8 cellular contexts compared by ENCODE assay signal in genomic region chr12:53345486-53346195, GRCh38. TPM values are rescaled to one million over a fixed set of nuclear protein-coding genes. Genes with fewer than 3 reads are reported as not detected.
DNase-seq lines count a peak whose midpoint lies in the region; ATAC-seq and TF ChIP-seq lines count a peak whose summit lies in the region.

No MANE protein-coding gene starts in this region.

- no peak for ATAC-seq in CD4-positive, CD25-positive, alpha-beta regulatory T cell (ENCODE audit: low read depth in 2 of 2)
- ATAC-seq in natural killer cell (no peak), GM21526 (IDR thresholded peaks at IDR 0.05; ENCODE audit: low FRiP score, unreplicated experiment) (no peak), HG03108 (IDR thresholded peaks at IDR 0.05; ENCODE audit: unreplicated experiment) (no peak)

- H3K4me3 Mint-ChIP-seq in CD4-positive, CD25-positive, alpha-beta regulatory T cell = peak overlapping the region; percentile 98 to 99 (median 99)
- H3K4me3 Mint-ChIP-seq in natural killer cell = peak overlapping the region; percentile 99

- peaks cover 3% of the 10 kb centered on the region for H3K27me3 Mint-ChIP-seq in CD4-positive, CD25-positive, alpha-beta regulatory T cell
- H3K27me3 Mint-ChIP-seq in natural killer cell (ENCODE audit: low read depth in 2 of 2) = peaks cover 0 to 1% of the 10 kb centered on the region in 2 donors

- no peak overlapping the region for H3K27ac ChIP-seq in CD4-positive, CD25-positive, alpha-beta regulatory T cell (ENCODE audit: insufficient read depth, low read length, poor library complexity, severe bottlenecking)

- no peaks in the 10 kb centered on the region for H3K36me3 ChIP-seq in CD4-positive, CD25-positive, alpha-beta regulatory T cell (ENCODE audit: control insufficient read depth, insufficient read depth, low read length)

- H3K4me3 ChIP-seq in CD4-positive, CD25-positive, alpha-beta regulatory T cell (ENCODE audit: low read depth, low read length) = no peak overlapping the region

- DNase-seq in CD4-positive, CD25-positive, alpha-beta regulatory T cell = no peak
- DNase-seq in NCI-H2171 treated with DMSO at 0.1 percent for 48 hours (lab: John Stamatoyannopoulos, UW) (peak; percentile 80), dermis blood vessel endothelial cell (peak; percentile 27), natural killer cell (no peak), SKM-1 treated with dmso at 0.1 percent for 144 hours (lab: John Stamatoyannopoulos, UW; ENCODE audit: unreplicated experiment) (no peak), NCI-H2029 (lab: John Stamatoyannopoulos, UW) (no peak)

- peaks cover 0 to 20% (median 11%) of the 10 kb centered on the region in 4 donors for H3K4me1 Mint-ChIP-seq in CD4-positive, CD25-positive, alpha-beta regulatory T cell
- peaks cover 11 to 19% of the 10 kb centered on the region in 2 donors for H3K4me1 Mint-ChIP-seq in natural killer cell

- TF ChIP-seq CTCF in natural killer cell (IDR thresholded peaks at IDR 0.05) = no peak

- peak overlapping the region; percentile 94 to 96 (median 95) for H3K27ac Mint-ChIP-seq in CD4-positive, CD25-positive, alpha-beta regulatory T cell
- peak overlapping the region; percentile 73 to 84 for H3K27ac Mint-ChIP-seq in natural killer cell

- H3K9me3 Mint-ChIP-seq in CD4-positive, CD25-positive, alpha-beta regulatory T cell = no peaks in the 10 kb centered on the region
- H3K9me3 Mint-ChIP-seq in natural killer cell = no peaks in the 10 kb centered on the region

- no peaks in the 10 kb centered on the region for H3K9me3 ChIP-seq in CD4-positive, CD25-positive, alpha-beta regulatory T cell (ENCODE audit: control insufficient read depth in 2 of 2, low read length in 2 of 2)

- intact Hi-C loops in natural killer cell (cut with micrococcal nuclease) = loop anchor here (1.0 to 10.0 kb wide), 3 partner anchors 21 to 281 kb away; no protein-coding TSS in a partner anchor

- no peaks in the 10 kb centered on the region for H3K27me3 ChIP-seq in CD4-positive, CD25-positive, alpha-beta regulatory T cell (ENCODE audit: control insufficient read depth, insufficient read depth, low read length)

- peaks cover 13% of the 10 kb centered on the region for H3K4me1 ChIP-seq in CD4-positive, CD25-positive, alpha-beta regulatory T cell (ENCODE audit: control insufficient read depth, insufficient read depth, low read length, poor library complexity, severe bottlenecking)

- H3K36me3 Mint-ChIP-seq in CD4-positive, CD25-positive, alpha-beta regulatory T cell = no peaks in the 10 kb centered on the region
- no peaks in the 10 kb centered on the region for H3K36me3 Mint-ChIP-seq in natural killer cell

RNA-seq across cellular contexts. Expression of gene SP7, which starts 9.5 kb away (rescaled TPM):
- total RNA-seq in CD4-positive, CD25-positive, alpha-beta regulatory T cell = not detected
- polyA plus RNA-seq in CD4-positive, CD25-positive, alpha-beta regulatory T cell = under 1 TPM in 1 of 4 donors, not detected in 3; 0.07 TPM
- total RNA-seq in dermis blood vessel endothelial cell (not detected in 2 replicates), natural killer cell (under 1 TPM in 1 of 3 donors, not detected in 2; 0.07 TPM)

RNA-seq across cellular contexts. Expression of gene AAAS, which starts 24.2 kb away (rescaled TPM):
- 36.8 TPM for total RNA-seq in CD4-positive, CD25-positive, alpha-beta regulatory T cell
- 10 to 100 TPM; 34.0 to 45.9 (median 37.8) TPM for polyA plus RNA-seq in CD4-positive, CD25-positive, alpha-beta regulatory T cell
- total RNA-seq in dermis blood vessel endothelial cell = 38.6 and 44.3 TPM in 2 replicates
- total RNA-seq in natural killer cell = 10 to 100 TPM; 34.3 to 50.4 (median 45.0) TPM

RNA-seq across cellular contexts. Expression of gene SP1, which starts 34.3 kb away (rescaled TPM):
- total RNA-seq in CD4-positive, CD25-positive, alpha-beta regulatory T cell = 79.0 TPM
- 1 to 10 TPM; 8.1 to 9.3 (median 8.2) TPM for polyA plus RNA-seq in CD4-positive, CD25-positive, alpha-beta regulatory T cell
- total RNA-seq in dermis blood vessel endothelial cell (32.7 and 47.1 TPM in 2 replicates), natural killer cell (10 to 100 TPM; 84.6 to 96.3 (median 88.5) TPM)

RNA-seq across cellular contexts. Expression of gene MYG1, which starts 46.1 kb away (rescaled TPM):
- total RNA-seq in CD4-positive, CD25-positive, alpha-beta regulatory T cell = 33.9 TPM
- 10 to 100 TPM; 85.0 to 98.1 (median 94.4) TPM for polyA plus RNA-seq in CD4-positive, CD25-positive, alpha-beta regulatory T cell
- total RNA-seq in dermis blood vessel endothelial cell (35.2 and 43.1 TPM in 2 replicates), natural killer cell (10 to 100 TPM; 22.8 to 30.6 (median 28.1) TPM)

RNA-seq across cellular contexts. Expression of gene PFDN5, which starts 50.3 kb away (rescaled TPM):
- total RNA-seq in CD4-positive, CD25-positive, alpha-beta regulatory T cell = 506 TPM
- polyA plus RNA-seq in CD4-positive, CD25-positive, alpha-beta regulatory T cell = 1,000 to 10,000 TPM; 1,352 to 1,800 (median 1,601) TPM
- 185 and 491 TPM in 2 replicates for total RNA-seq in dermis blood vessel endothelial cell
- 100 to 1,000 TPM; 365 to 450 (median 439) TPM for total RNA-seq in natural killer cell

Comparison
In these comparisons a context has a peak if more than half of its experiments do, and no peak if none do; other contexts are left out.
1. DNase-seq: peak in NCI-H2171 treated with DMSO at 0.1 percent for 48 hours (single experiment) and dermis blood vessel endothelial cell (single experiment); none in CD4-positive, CD25-positive, alpha-beta regulatory T cell (0 of 3), natural killer cell (single experiment), SKM-1 treated with dmso at 0.1 percent for 144 hours (single experiment) and NCI-H2029 (single experiment).